In the genomic region with DNA sequence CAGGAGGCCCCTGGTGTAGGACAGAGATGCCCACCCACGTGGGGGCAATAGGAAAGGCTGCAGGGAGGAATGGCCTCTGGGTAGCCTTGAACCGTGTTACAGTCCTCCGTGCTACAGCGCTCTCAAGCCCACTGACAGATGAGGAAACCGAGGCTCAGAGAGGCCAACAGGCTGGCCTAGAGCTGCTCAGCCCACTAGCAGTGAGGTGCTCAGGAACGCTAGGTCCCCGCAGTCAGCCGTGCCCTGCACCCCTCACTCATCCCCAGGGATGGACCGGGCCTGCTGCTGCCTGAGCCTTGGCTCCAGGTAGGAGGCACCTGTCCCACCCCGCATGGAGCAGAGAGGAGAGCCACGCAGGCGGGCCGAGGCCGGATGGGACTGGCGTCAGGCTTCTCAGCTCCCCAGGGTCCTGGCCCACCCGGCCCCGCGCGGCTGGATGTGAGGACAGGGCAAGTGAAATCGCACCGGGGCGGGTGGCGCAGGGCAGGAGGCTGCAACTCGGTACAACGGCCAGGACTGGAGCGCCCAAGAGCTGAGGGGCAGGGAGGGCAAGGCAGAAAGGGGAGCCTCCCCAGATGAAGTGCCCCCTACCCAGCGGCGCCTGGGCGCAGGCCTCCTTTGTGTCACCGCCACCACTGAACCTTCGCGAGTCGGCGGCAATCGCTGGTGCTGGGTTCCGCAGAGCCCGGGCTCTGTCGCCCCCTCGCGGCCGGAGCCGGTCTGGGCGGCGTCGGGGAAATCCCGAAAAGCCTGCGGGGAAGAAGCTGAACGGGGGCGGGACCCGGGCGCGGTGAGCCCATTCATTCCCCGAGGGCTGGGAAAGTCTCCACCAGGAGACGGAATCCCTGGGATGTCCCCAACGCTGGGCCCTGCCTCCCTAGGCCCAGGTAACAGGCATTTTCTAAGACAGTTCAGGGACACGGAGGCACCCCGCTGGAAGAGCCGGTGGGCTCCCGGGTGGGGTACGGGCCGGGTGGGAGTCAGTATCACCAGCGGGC, we compare ENCODE assay signal across 1 cellular context.
TF ChIP-seq lines count a peak whose summit lies in the region.

No MANE protein-coding gene starts in this region.

TF ChIP-seq in endothelial cell of umbilical vein, 7 proteins besides CTCF, POLR2A, EP300 and RAD21:
- TF ChIP-seq FOS (IDR thresholded peaks at IDR 0.05; ENCODE audit: borderline replicate concordance, insufficient read depth, low read length) (no peak), JUN (IDR thresholded peaks at IDR 0.05; ENCODE audit: borderline replicate concordance, insufficient read depth, insufficient read length, low read depth) (no peak), EZH2 (IDR thresholded peaks at IDR 0.05; ENCODE audit: borderline replicate concordance, low read depth, low read length, severe bottlenecking) (no peak), GATA2 (IDR thresholded peaks at IDR 0.05; ENCODE audit: insufficient read depth, insufficient read length, low read depth, low read length) (no peak), MAX (IDR thresholded peaks at IDR 0.05; ENCODE audit: insufficient read depth, insufficient read length) (no peak), MYC (IDR thresholded peaks at IDR 0.05; ENCODE audit: low read depth, low read length) (no peak)
